21 cellular contexts compared by ENCODE assay signal in the genomic region with DNA sequence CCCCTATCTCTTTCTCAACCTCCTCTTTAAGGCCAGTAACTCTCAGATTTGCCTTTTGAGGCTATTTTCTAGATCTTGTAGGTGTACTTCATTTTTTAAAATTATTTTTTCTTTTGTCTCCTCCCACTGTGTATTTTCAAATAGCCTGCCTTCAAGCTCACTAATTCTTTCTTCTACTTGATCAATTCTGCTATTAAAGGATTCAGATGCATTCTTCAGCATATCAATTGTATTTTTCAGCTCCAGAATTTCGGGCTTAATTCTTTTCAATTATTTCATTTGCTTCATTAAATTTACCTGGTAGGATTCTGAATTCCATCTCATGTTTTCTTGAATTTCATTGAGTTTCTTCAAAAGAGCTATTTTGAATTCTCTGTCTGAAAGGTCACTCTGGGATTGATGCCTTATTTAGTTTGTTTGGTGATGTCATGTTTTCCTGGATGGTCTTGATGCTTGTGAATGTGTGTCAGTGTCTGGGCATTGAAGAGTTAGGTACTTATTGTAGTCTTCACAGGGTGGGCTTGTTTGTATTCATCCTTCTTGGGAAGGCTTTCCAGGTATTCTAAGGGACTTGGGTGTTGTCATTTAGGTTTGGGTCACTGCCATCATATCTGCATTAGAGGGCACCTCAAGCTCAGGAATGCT. TPM values are rescaled to one million over a fixed set of nuclear protein-coding genes. Genes with fewer than 3 reads are reported as not detected.
DNase-seq lines count a peak whose midpoint lies in the region; ATAC-seq, FAIRE-seq and TF ChIP-seq lines count a peak whose summit lies in the region.
"Had no signal": no experiment of that assay in that cellular context is flagged by ENCODE, and none has a peak within 500 bp of the region (broad histone marks: within the 10 kb centered on the region; RNA-seq: fewer than 3 reads in every experiment).

No MANE protein-coding gene starts in this region.

- H3K9ac ChIP-seq in HCT116 (ENCODE audit: low read length) (no peak overlapping the region), GM12878 (ENCODE audit: control insufficient read depth, insufficient read depth, low read length) (no peak overlapping the region)
- H3K9ac ChIP-seq: BLaER1 had no signal

- DNase-seq in activated naive CD4-positive, alpha-beta T cell treated with anti-CD3 and anti-CD28 coated beads, Interleukin-2, amount 50 U/mL, for 16 hours = no peak
- no peak for DNase-seq in HCT116 (ENCODE audit: low read depth, low spot score)
- DNase-seq in GM12878 (ENCODE audit: low read depth, low spot score) = no peak
- DNase-seq in HEK293T (ENCODE audit: extremely low spot score) = no peak
- no peak for DNase-seq in activated CD4-positive, alpha-beta T cell treated with anti-CD3 and anti-CD28 coated beads for 1 hour
- DNase-seq: Caco-2; CD4-positive, CD25-positive, alpha-beta regulatory T cell; CD8-positive, alpha-beta T cell; DMS153; EL; GDM1; GOT3; H7; HCEC 1CT had no signal

- H3K27me3 Mint-ChIP-seq in activated naive CD4-positive, alpha-beta T cell treated with anti-CD3 and anti-CD28 coated beads, Interleukin-2, amount 50 U/mL, for 24 hours = peaks cover 9% of the 10 kb centered on the region

- H3K36me3 Mint-ChIP-seq in activated naive CD4-positive, alpha-beta T cell treated with anti-CD3 and anti-CD28 coated beads, Interleukin-2, amount 50 U/mL, for 24 hours = no peaks in the 10 kb centered on the region
- H3K36me3 Mint-ChIP-seq: CD4-positive, CD25-positive, alpha-beta regulatory T cell had no signal

- BruUV-seq in HCT116 (replicated peaks; lab: Mats Ljungman, UMichigan) = no TSS peak
- BruUV-seq in GM12878 (replicated peaks; lab: Mats Ljungman, UMichigan) = no TSS peak

- H3K4me3 ChIP-seq in HCT116 (replicated peaks in 1 of 2; ENCODE audit: low read depth in 1 of 2, low read length in 2 of 2) = no peak overlapping the region
- H3K4me3 ChIP-seq in GM12878 = no peak overlapping the region
- H3K4me3 ChIP-seq: BLaER1 had no signal

- H3K4me3 Mint-ChIP-seq in activated naive CD4-positive, alpha-beta T cell treated with anti-CD3 and anti-CD28 coated beads, Interleukin-2, amount 50 U/mL, for 24 hours = no peak overlapping the region
- H3K4me3 Mint-ChIP-seq: B cell; CD8-positive, alpha-beta T cell had no signal

- no peaks in the 10 kb centered on the region for H3K27me3 ChIP-seq in HCT116 (ENCODE audit: insufficient read depth, low read length)
- H3K27me3 ChIP-seq in GM12878 (replicated peaks in 1 of 2; ENCODE audit: control insufficient read depth in 2 of 2, insufficient read depth in 2 of 2, low read length in 1 of 2) = no peaks in the 10 kb centered on the region
- H3K27me3 ChIP-seq: BLaER1 had no signal

- no peak for FAIRE-seq in GM12878 (lab: Jason Lieb, UNC)
- FAIRE-seq: A204.1, GM12891, GM18507 had no signal

- RAD21 ChIA-PET in HCT116 (lab: Charles Lee; ENCODE audit: low non-redundant PET in 1 of 2, low total read pairs in 2 of 2, uncharacterized antibody in 2 of 2, unreplicated experiment in 2 of 2) = no interaction called here
- RAD21 ChIA-PET in GM12878 (lab: Charles Lee; ENCODE audit: unreplicated experiment) = interaction anchor here (1.2 to 1.3 kb wide), 4 partner anchors 18 to 75 kb away, joined by 3 to 4 read pairs (median 3); no protein-coding TSS in a partner anchor

- H3K9me2 ChIP-seq in HCT116 (ENCODE audit: insufficient read depth) = no peaks in the 10 kb centered on the region

- POLR2A ChIA-PET in HCT116 (lab: Charles Lee) (no interaction called here), GM12878 (lab: Charles Lee) (interaction anchor here (1.0 to 1.1 kb wide), 2 partner anchors 15 to 67 kb away, joined by 3 read pairs; no protein-coding TSS in a partner anchor), HEK293T (lab: Yijun Ruan, JAX) (no interaction called here)

- H3K36me3 ChIP-seq in HCT116 (ENCODE audit: control insufficient read depth in 1 of 2, insufficient read depth in 2 of 2, low read length in 2 of 2) (no peaks in the 10 kb centered on the region), GM12878 (ENCODE audit: control insufficient read depth in 2 of 2, insufficient read depth in 2 of 2, low read length in 1 of 2) (no peaks in the 10 kb centered on the region)
- H3K36me3 ChIP-seq: BLaER1 had no signal

- TF ChIP-seq CTCF in HCT116 (IDR thresholded peaks at IDR 0.05 in 2 of 3, conservative IDR thresholded peaks at IDR 0.05 in 1 of 3; ENCODE audit: borderline replicate concordance in 1 of 3, insufficient read depth in 1 of 3, low read depth in 2 of 3, low read length in 2 of 3) (no peak), GM12878 (IDR thresholded peaks at IDR 0.05 in 2 of 3, conservative IDR thresholded peaks at IDR 0.05 in 1 of 3; ENCODE audit: control insufficient read depth in 2 of 3, extremely low read depth in 1 of 3, insufficient read depth in 1 of 3, low read depth in 3 of 3, low read length in 3 of 3) (no peak)

- H3K4me1 Mint-ChIP-seq in activated naive CD4-positive, alpha-beta T cell treated with anti-CD3 and anti-CD28 coated beads, Interleukin-2, amount 50 U/mL, for 24 hours = peaks cover 19% of the 10 kb centered on the region

- H3K79me2 ChIP-seq in HCT116 (ENCODE audit: insufficient read depth, low read length) (no peaks in the 10 kb centered on the region), GM12878 (ENCODE audit: control insufficient read depth, insufficient read depth, low read length) (no peaks in the 10 kb centered on the region)

- H2AFZ ChIP-seq in HCT116 (ENCODE audit: low read depth, low read length, poor library complexity, severe bottlenecking) = no peak overlapping the region
- no peak overlapping the region for H2AFZ ChIP-seq in GM12878 (ENCODE audit: control insufficient read depth, low read depth, low read length)

- TF ChIP-seq EP300 in GM12878 (IDR thresholded peaks at IDR 0.05; ENCODE audit: borderline replicate concordance in 1 of 2, control insufficient read depth in 1 of 2, low read depth in 2 of 2, low read length in 2 of 2) = no peak

- H3K9me3 ChIP-seq in HCT116 (ENCODE audit: control insufficient read depth in 1 of 2, insufficient read depth in 1 of 2, low read depth in 1 of 2, low read length in 2 of 2) (no peaks in the 10 kb centered on the region), GM12878 (replicated peaks; ENCODE audit: control insufficient read depth, insufficient read depth, low read length) (no peaks in the 10 kb centered on the region; the same call in 2 of the 3 replicates)
- H3K9me3 ChIP-seq: Caco-2 had no signal

- no peak for TF ChIP-seq RAD21 in HCT116 (IDR thresholded peaks at IDR 0.05; ENCODE audit: low read depth)
- no peak for TF ChIP-seq RAD21 in GM12878 (IDR thresholded peaks at IDR 0.05; ENCODE audit: insufficient read depth, low read depth, low read length)

- in situ Hi-C loops in GM12878 (cut with MboI) = no loop called here

- no peak overlapping the region for H3K27ac ChIP-seq in HCT116 (ENCODE audit: low read depth, low read length)
- H3K27ac ChIP-seq in GM12878 (ENCODE audit: control insufficient read depth, insufficient read depth) = no peak overlapping the region
- H3K27ac ChIP-seq: BLaER1, C4-2B had no signal

- H4K20me1 ChIP-seq in HCT116 (ENCODE audit: insufficient read depth) = no peaks in the 10 kb centered on the region
- H4K20me1 ChIP-seq in GM12878 (ENCODE audit: control insufficient read depth, insufficient read depth) = no peaks in the 10 kb centered on the region
- H4K20me1 ChIP-seq: BLaER1 had no signal

- H3K4me2 ChIP-seq in HCT116 (ENCODE audit: low read length) (no peak overlapping the region), GM12878 (ENCODE audit: control insufficient read depth, insufficient read depth) (no peak overlapping the region)
- H3K4me2 ChIP-seq: BLaER1 had no signal

- SMC1A ChIA-PET in GM12878 (lab: Charles Lee; ENCODE audit: uncharacterized antibody, unreplicated experiment) = interaction anchor here (1.2 to 11.8 kb wide), 4 partner anchors 8 to 60 kb away, joined by 3 to 199 read pairs (median 4); no protein-coding TSS in a partner anchor

- TF ChIP-seq POLR2A in HCT116 (IDR thresholded peaks at IDR 0.05; ENCODE audit: borderline replicate concordance, extremely low read depth, insufficient read depth, insufficient read length) = no peak
- no peak for TF ChIP-seq POLR2A in GM12878 (IDR thresholded peaks at IDR 0.05; ENCODE audit: low read depth, low read length)

- H3K4me1 ChIP-seq in HCT116 (ENCODE audit: control insufficient read depth in 1 of 2, insufficient read depth in 2 of 2, low read length in 2 of 2) = peaks cover 9 to 19% of the 10 kb centered on the region in 2 experiments; a peak in 3 of 4 replicates
- H3K4me1 ChIP-seq in GM12878 (ENCODE audit: control insufficient read depth, insufficient read depth, low read length) = peaks cover 14% of the 10 kb centered on the region

- WGBS in GM12878 (ENCODE audit: insufficient coverage, insufficient replicate concordance, low lambda C conversion rate, missing lambda C conversion rate) = 100% methylated on average over 1 of the region's 1 CpG

- CTCF ChIA-PET in HCT116 (lab: Charles Lee) (no interaction called here), GM12878 (lab: Yijun Ruan, JAX) (interaction anchor here (1.2 to 1.7 kb wide), 7 partner anchors 8 to 76 kb away, joined by 3 to 5 read pairs (median 4); no protein-coding TSS in a partner anchor), HEK293T (lab: Yijun Ruan, JAX) (interaction anchor here (0.6 kb wide), 1 partner anchor 49 kb away, joined by 4 read pairs; no protein-coding TSS in a partner anchor)

- ATAC-seq in HCT116 (no peak), GM12878 (no peak)
- ATAC-seq: CD8-positive, alpha-beta T cell had no signal

- peak overlapping the region; percentile 48 for H3K27ac Mint-ChIP-seq in activated naive CD4-positive, alpha-beta T cell treated with anti-CD3 and anti-CD28 coated beads, Interleukin-2, amount 50 U/mL, for 24 hours
- H3K27ac Mint-ChIP-seq: B cell; CD4-positive, CD25-positive, alpha-beta regulatory T cell; CD8-positive, alpha-beta T cell had no signal

- intact Hi-C loops in HCT116 (cut with micrococcal nuclease) (no loop called here), GM12878 (cut with micrococcal nuclease; ENCODE audit: unreplicated experiment) (no loop called here)

- peaks cover 4% of the 10 kb centered on the region for H3K9me3 Mint-ChIP-seq in activated naive CD4-positive, alpha-beta T cell treated with anti-CD3 and anti-CD28 coated beads, Interleukin-2, amount 50 U/mL, for 24 hours

RNA-seq across cellular contexts. Expression of a gene that starts 3.6 kb away (rescaled TPM):
- 2.7 TPM for total RNA-seq in HCT116 (2021; ENCODE audit: unreplicated experiment)
- 1.8 and 2.4 TPM in 2 replicates for polyA plus RNA-seq in HCT116 (2012)
- 165 and 172 TPM in 2 replicates for total RNA-seq in GM12878 (2013; cell fraction: nucleolus; rRNA removed)
- 3.0 and 4.0 TPM in 2 replicates for total RNA-seq in GM12878 (2014; rRNA removed)
- 2.5 and 2.6 TPM in 2 replicates for total RNA-seq in GM12878 (2014; rRNA removed; fragmentation: Illumina TruSeq; extraction: Trizol)
- 2.4 and 2.6 TPM in 2 replicates for total RNA-seq in GM12878 (2021)
- 1.5 TPM for polyA plus RNA-seq in GM12878 (2011; ENCODE audit: low read depth)
- 37.6 and 43.1 TPM in 2 replicates for polyA plus RNA-seq in GM12878 (2011; rRNA removed)
- 74.3 and 78.1 TPM in 2 replicates for polyA plus RNA-seq in GM12878 (2011; cell fraction: cytosol; rRNA removed)
- polyA plus RNA-seq in GM12878 (2011; cell fraction: nucleus; rRNA removed) = 78.1 and 83.1 TPM in 2 replicates
- polyA plus RNA-seq in GM12878 (2012) = 1.7 and 2.7 TPM in 2 replicates
- polyA plus RNA-seq in GM12878 (2014; fragmentation: Illumina TruSeq; extraction: Trizol) = 2.2 and 3.2 TPM in 2 replicates
- polyA plus RNA-seq in GM12878 (2014; fragmentation: Nextera tagmentation; extraction: Ambion mirVana) = 1 to 10 TPM; 1.2 to 1.5 TPM
- polyA plus RNA-seq in GM12878 (2014; rRNA removed) = 2.1 and 2.6 TPM in 2 replicates
- 1 to 10 TPM; 3.0 to 3.9 TPM for polyA plus RNA-seq in GM12878 (2016; fragmentation: Nextera tagmentation; extraction: Ambion mirVana)
- polyA minus RNA-seq in GM12878 (2011; rRNA and poly(A)+ RNA removed) = 139 and 172 TPM in 2 replicates
- polyA minus RNA-seq in GM12878 (2011; cell fraction: cytosol; rRNA and poly(A)+ RNA removed) = 20.3 and 21.6 TPM in 2 replicates
- polyA minus RNA-seq in GM12878 (2011; cell fraction: nucleus; rRNA and poly(A)+ RNA removed) = 255 and 349 TPM in 2 replicates
